Comparison of ENCODE assay signal across 9 cellular contexts in genomic region chr11:95074806-95075563, GRCh38. TPM values are rescaled to one million over a fixed set of nuclear protein-coding genes. Genes with fewer than 3 reads are reported as not detected.
A peak's percentile ranks its signal among the peaks of the same experiment; 100 is the strongest.
DNase-seq lines count a peak whose midpoint lies in the region; ATAC-seq and TF ChIP-seq lines count a peak whose summit lies in the region.
"Had no signal": no experiment of that assay in that cellular context is flagged by ENCODE, and none has a peak within 500 bp of the region (broad histone marks: within the 10 kb centered on the region; RNA-seq: fewer than 3 reads in every experiment).

No MANE protein-coding gene starts in this region.

- no peaks in the 10 kb centered on the region for H3K9me3 ChIP-seq in esophagus (ENCODE audit: control insufficient read depth in 2 of 2, insufficient read depth in 1 of 2, low read depth in 1 of 2, low read length in 1 of 2)

- no peak overlapping the region for H3K4me3 Mint-ChIP-seq in nephron

- no peak for TF ChIP-seq CTCF in nephron (IDR thresholded peaks at IDR 0.05; ENCODE audit: unreplicated experiment in 3 of 3)

- H3K27ac ChIP-seq in esophagus (ENCODE audit: low read depth in 2 of 2, low read length in 1 of 2), result peak overlapping the region; percentile 5 to 56

- H3K27me3 Mint-ChIP-seq in nephron (ENCODE audit: low read depth), result peaks cover 4% of the 10 kb centered on the region

- H3K27me3 ChIP-seq in esophagus (ENCODE audit: control insufficient read depth in 1 of 2, insufficient read depth in 2 of 2, low read length in 2 of 2), result no peaks in the 10 kb centered on the region

- ATAC-seq in HG02588 (IDR thresholded peaks at IDR 0.05; ENCODE audit: unreplicated experiment) (no peak), GM21717 (IDR thresholded peaks at IDR 0.05; ENCODE audit: unreplicated experiment) (no peak), HG02571 (IDR thresholded peaks at IDR 0.05; ENCODE audit: unreplicated experiment) (no peak)

- H3K27ac Mint-ChIP-seq in nephron, result peak overlapping the region; percentile 64 to 85 (median 70)
- H3K27ac Mint-ChIP-seq: IgD-negative memory B cell had no signal

- peaks cover 3 to 7% of the 10 kb centered on the region in 2 donors for H3K4me1 ChIP-seq in esophagus (ENCODE audit: control insufficient read depth in 2 of 2, insufficient read depth in 2 of 2, low read length in 1 of 2)

- H3K36me3 ChIP-seq in esophagus (ENCODE audit: control insufficient read depth in 2 of 2, insufficient read depth in 2 of 2, low read length in 1 of 2), result no peaks in the 10 kb centered on the region

- WGBS in esophagus, 2 donors, result 29 to 33% methylated on average over 8 of the region's 8 CpGs

- peaks cover 7% of the 10 kb centered on the region for H3K36me3 Mint-ChIP-seq in nephron (ENCODE audit: low read depth)
- H3K36me3 Mint-ChIP-seq: IgD-negative memory B cell had no signal

- H3K4me3 ChIP-seq in esophagus (ENCODE audit: low read depth in 1 of 2, low read length in 2 of 2), result no peak overlapping the region

- no peaks in the 10 kb centered on the region for H3K9me3 Mint-ChIP-seq in nephron
- H3K9me3 Mint-ChIP-seq: IgD-negative memory B cell had no signal

- DNase-seq in COLO668 (lab: John Stamatoyannopoulos, UW; ENCODE audit: unreplicated experiment), result peak; percentile 8
- peak; percentile 49 for DNase-seq in NCI-H2171 treated with DMSO at 0.1 percent for 48 hours (lab: John Stamatoyannopoulos, UW)
- DNase-seq in NCI-H526 (lab: John Stamatoyannopoulos, UW), result no peak

- H3K4me1 Mint-ChIP-seq in nephron, result peaks cover 46% of the 10 kb centered on the region

RNA-seq across cellular contexts. Expression of gene SRSF8, which starts 8.3 kb away (rescaled TPM):
- polyA plus RNA-seq in esophagus, result 10 to 100 TPM; 29.1 to 35.3 TPM

RNA-seq across cellular contexts. Expression of gene ENDOD1, which starts 14.7 kb away (rescaled TPM):
- 10 to 100 TPM in 1 of 2 donors, 1 to 10 TPM in 1; 7.4 to 17.1 TPM for polyA plus RNA-seq in esophagus

RNA-seq across cellular contexts. Expression of gene KDM4F, which starts 25.8 kb away (rescaled TPM):
- polyA plus RNA-seq in esophagus, result not detected
- polyA plus RNA-seq: IgD-negative memory B cell had no signal

RNA-seq across cellular contexts. Expression of gene KDM4E, which starts 49.9 kb away (rescaled TPM):
- not detected for polyA plus RNA-seq in esophagus
- polyA plus RNA-seq: IgD-negative memory B cell had no signal

Comparison
In these comparisons a context has a peak if more than half of its experiments do, and no peak if none do; other contexts are left out.
1. DNase-seq: peak in COLO668 (single experiment) and NCI-H2171 treated with DMSO at 0.1 percent for 48 hours (single experiment); none in NCI-H526 (0 of 2).